In genomic region chr7:128738570-128739047, GRCh38 we compare ENCODE assay signal across 8 cellular contexts. TPM values are rescaled to one million over a fixed set of nuclear protein-coding genes. Genes with fewer than 3 reads are reported as not detected.
DNase-seq lines count a peak whose midpoint lies in the region; ATAC-seq and TF ChIP-seq lines count a peak whose summit lies in the region.

No MANE protein-coding gene starts in this region.

- H3K4me3 Mint-ChIP-seq in CD14-positive monocyte: peak overlapping the region; percentile 96 to 99

- H3K9me3 ChIP-seq in colonic mucosa: no peaks in the 10 kb centered on the region
- H3K9me3 ChIP-seq in mononuclear cell (ENCODE audit: low read depth, low read length): no peaks in the 10 kb centered on the region

- H3K9me3 Mint-ChIP-seq in CD14-positive monocyte: peaks cover 0 to 3% (median 0%) of the 10 kb centered on the region in 7 donors

- H3K4me1 ChIP-seq in colonic mucosa (peaks cover 9% of the 10 kb centered on the region), mononuclear cell (ENCODE audit: insufficient read depth, low read length) (peaks cover 38% of the 10 kb centered on the region)

- peak overlapping the region in 5 of 7 donors; percentile 66 to 96 (median 88) for H3K27ac Mint-ChIP-seq in CD14-positive monocyte

- intact Hi-C loops in CD14-positive monocyte (cut with micrococcal nuclease) (no loop called here), colonic mucosa (cut with DNase I) (no loop called here)

- H3K36me3 ChIP-seq in colonic mucosa: no peaks in the 10 kb centered on the region

- H3K27me3 ChIP-seq in colonic mucosa (no peaks in the 10 kb centered on the region), mononuclear cell (ENCODE audit: insufficient read depth, low read length) (no peaks in the 10 kb centered on the region)

- peak overlapping the region; percentile 88 for H3K27ac ChIP-seq in colonic mucosa

- peak overlapping the region; percentile 59 to 97 for H3K9ac ChIP-seq in colonic mucosa (ENCODE audit: low read depth in 2 of 2, low read length in 2 of 2)

- peak overlapping the region; percentile 96 for H3K4me3 ChIP-seq in colonic mucosa
- peak overlapping the region; percentile 96 for H3K4me3 ChIP-seq in mononuclear cell (ENCODE audit: low read length)

- H3K27me3 Mint-ChIP-seq in CD14-positive monocyte (ENCODE audit: low read depth in 3 of 3): peaks cover 0 to 2% (median 0%) of the 10 kb centered on the region in 3 donors

- no peak for DNase-seq in CD14-positive monocyte (ENCODE audit: low spot score)
- DNase-seq in NCI-H226: peak; percentile 55
- DNase-seq in colonic mucosa: no peak
- no peak for DNase-seq in SW 1271 (lab: John Stamatoyannopoulos, UW)
- DNase-seq in EL: no peak
- no peak for DNase-seq in NCI-H1417 (lab: John Stamatoyannopoulos, UW)

- peaks cover 29% of the 10 kb centered on the region for H3K4me1 Mint-ChIP-seq in CD14-positive monocyte

- ATAC-seq in GM19455 (IDR thresholded peaks at IDR 0.05; ENCODE audit: unreplicated experiment): peak; percentile 16

- H3K36me3 Mint-ChIP-seq in CD14-positive monocyte: peaks cover 0 to 3% of the 10 kb centered on the region in 2 donors

- TF ChIP-seq CTCF in CD14-positive monocyte (IDR thresholded peaks at IDR 0.05) (no peak), colonic mucosa (IDR thresholded peaks at IDR 0.05) (no peak)

RNA-seq across cellular contexts. Expression of gene CALU, which starts 0.6 kb away (rescaled TPM):
- polyA plus RNA-seq in CD14-positive monocyte: 10 to 100 TPM; 33.2 to 44.0 TPM
- total RNA-seq in colonic mucosa (10 to 100 TPM; 47.9 to 63.8 TPM), mononuclear cell (39.9 TPM)

RNA-seq across cellular contexts. Expression of gene OPN1SW, which starts 37.0 kb away (rescaled TPM):
- polyA plus RNA-seq in CD14-positive monocyte: not detected
- total RNA-seq in colonic mucosa (not detected), mononuclear cell (not detected)

RNA-seq across cellular contexts. Expression of gene CCDC136, which starts 53.2 kb away (rescaled TPM):
- under 1 TPM in 1 of 2 donors, not detected in 1; 0.26 TPM for polyA plus RNA-seq in CD14-positive monocyte
- total RNA-seq in colonic mucosa: 1 to 10 TPM in 1 of 2 donors, under 1 TPM in 1; 0.64 to 5.8 TPM
- total RNA-seq in mononuclear cell: 1.3 TPM
